ENCODE assay signal across 8 cellular contexts in the genomic region with DNA sequence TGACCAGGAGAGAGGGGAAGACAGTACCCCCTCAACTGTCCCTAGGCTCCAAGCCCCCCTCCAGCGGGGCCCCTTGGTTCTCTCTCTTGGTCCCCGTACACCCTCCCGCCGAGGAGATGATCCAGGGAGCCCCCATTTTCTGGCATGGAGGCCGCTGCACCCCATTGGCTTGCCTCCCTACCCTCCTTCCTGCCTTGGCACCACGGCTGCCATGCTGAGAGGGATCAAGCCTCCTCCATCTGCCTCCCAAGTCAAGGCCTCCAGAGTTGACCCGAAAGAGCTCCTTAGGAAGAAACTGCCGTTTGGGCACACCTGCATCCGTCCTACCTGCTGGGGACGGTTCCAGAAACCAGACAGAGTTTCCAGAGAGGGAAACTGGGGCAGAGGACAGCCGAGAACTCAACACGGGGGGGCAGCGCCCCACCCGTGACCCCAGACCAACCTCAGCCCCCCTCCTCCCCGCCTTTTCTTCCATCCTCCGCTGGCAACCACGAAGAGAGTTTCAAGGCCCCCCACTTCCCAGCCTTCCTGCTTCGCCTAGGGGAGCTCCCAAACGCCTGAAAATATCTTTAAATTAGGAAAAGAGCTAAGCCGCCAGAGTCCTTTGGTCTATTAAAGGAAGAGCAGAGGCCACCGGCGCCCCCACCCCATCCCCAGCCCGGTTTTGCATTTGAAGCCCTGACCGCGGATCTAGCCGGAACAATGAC.
DNase-seq lines count a peak whose midpoint lies in the region; ATAC-seq and TF ChIP-seq lines count a peak whose summit lies in the region.
"Not testable (repeated sequence)": the region's sequence is repeated elsewhere in the genome, so short reads cannot be mapped to it uniquely, and the experiment has no call there.

No MANE protein-coding gene starts in this region.

- H3K36me3 Mint-ChIP-seq in activated CD8-positive, alpha-beta memory T cell treated with anti-CD3 and anti-CD28 coated beads, Interleukin-2, amount 10 ng/mL, durations not matched to agents 7 days and 5 days; neural progenitor cell; type B pancreatic cell: not testable (repeated sequence)

- not testable (repeated sequence) for H3K9ac ChIP-seq in DND-41 (ENCODE audit: low read depth, low read length); colonic mucosa (ENCODE audit: low read depth in 2 of 2, low read length in 2 of 2); neural progenitor cell

- H3K4me3 ChIP-seq in DND-41 (ENCODE audit: low read depth in 1 of 2, low read length in 2 of 2); colonic mucosa; heart left ventricle; right lobe of liver: not testable (repeated sequence)
- peak overlapping the region; percentile 35 for H3K4me3 ChIP-seq in neural progenitor cell

- not testable (repeated sequence) for H3K9me3 Mint-ChIP-seq in activated CD8-positive, alpha-beta memory T cell treated with anti-CD3 and anti-CD28 coated beads, Interleukin-2, amount 10 ng/mL, durations not matched to agents 7 days and 5 days (ENCODE audit: low read depth); neural progenitor cell; type B pancreatic cell

- TF ChIP-seq POLR2A in heart left ventricle (IDR thresholded peaks at IDR 0.05); right lobe of liver (IDR thresholded peaks at IDR 0.05): not testable (repeated sequence)

- H3K4me1 Mint-ChIP-seq in activated CD8-positive, alpha-beta memory T cell treated with anti-CD3 and anti-CD28 coated beads, Interleukin-2, amount 10 ng/mL, durations not matched to agents 7 days and 5 days; type B pancreatic cell (ENCODE audit: unreplicated experiment): not testable (repeated sequence)
- H3K4me1 Mint-ChIP-seq in neural progenitor cell: peaks cover 18% of the 10 kb centered on the region

- not testable (repeated sequence) for H3K27ac ChIP-seq in DND-41 (ENCODE audit: low read length); colonic mucosa; heart left ventricle; right lobe of liver
- H3K27ac ChIP-seq in neural progenitor cell: peak overlapping the region; percentile 87

- not testable (repeated sequence) for H3K27me3 ChIP-seq in DND-41 (ENCODE audit: insufficient read depth, low read length, poor library complexity); colonic mucosa; heart left ventricle; right lobe of liver; neural progenitor cell

- H3K4me2 ChIP-seq in DND-41 (ENCODE audit: insufficient read depth, low read length): not testable (repeated sequence)
- H3K4me2 ChIP-seq in neural progenitor cell: peak overlapping the region; percentile 61

- not testable (repeated sequence) for DNase-seq in DND-41; activated CD8-positive, alpha-beta memory T cell treated with anti-CD3 and anti-CD28 coated beads, Interleukin-2, amount 10 ng/mL, durations not matched to agents 7 days and 5 days; right lobe of liver; type B pancreatic cell (ENCODE audit: extremely low spot score, unreplicated experiment)
- DNase-seq in NCI-H748 (lab: John Stamatoyannopoulos, UW; ENCODE audit: unreplicated experiment): peak; percentile 12
- peak; percentile 36 for DNase-seq in colonic mucosa
- DNase-seq in heart left ventricle: peak in 2 of 5 donors; percentile 21 to 23
- DNase-seq in neural progenitor cell (ENCODE audit: low spot score): peak; percentile 69

- WGBS in heart left ventricle, 4 donors: 9 to 13% (median 12%) methylated on average over 5 to 13 of the region's 26 CpGs
- 29% methylated on average over 2 of the region's 26 CpGs for WGBS in right lobe of liver (ENCODE audit: insufficient coverage, low coverage, low lambda C conversion rate, missing lambda C conversion rate)

- not testable (repeated sequence) for H2AFZ ChIP-seq in DND-41 (ENCODE audit: low read depth, low read length); neural progenitor cell (replicated peaks)

- H3K36me3 ChIP-seq in DND-41 (ENCODE audit: insufficient read depth, low read length); colonic mucosa; heart left ventricle; right lobe of liver; neural progenitor cell: not testable (repeated sequence)

- not testable (repeated sequence) for H3K4me1 ChIP-seq in DND-41 (ENCODE audit: insufficient read depth, low read length); colonic mucosa; heart left ventricle; right lobe of liver; neural progenitor cell

- peak; percentile 25; the same call in 1 of the 3 replicates for ATAC-seq in DND-41 (ENCODE audit: insufficient read depth, low read depth)
- peak; percentile 46 for ATAC-seq in activated CD8-positive, alpha-beta memory T cell treated with anti-CD3 and anti-CD28 coated beads, Interleukin-2, amount 10 ng/mL, durations not matched to agents 7 days and 5 days
- peak in 3 of 4 donors; percentile 9 to 30 (median 27) for ATAC-seq in heart left ventricle
- peak; percentile 13 to 44 (median 30) for ATAC-seq in right lobe of liver

- not testable (repeated sequence) for H4K20me1 ChIP-seq in DND-41 (ENCODE audit: insufficient read depth, low read length); neural progenitor cell (ENCODE audit: low read depth)

- CTCF ChIA-PET in activated CD8-positive, alpha-beta memory T cell treated with anti-CD3 and anti-CD28 coated beads, Interleukin-2, amount 10 ng/mL, durations not matched to agents 7 days and 5 days (lab: Charles Lee): not testable (repeated sequence)

- not testable (repeated sequence) for H3K4me3 Mint-ChIP-seq in activated CD8-positive, alpha-beta memory T cell treated with anti-CD3 and anti-CD28 coated beads, Interleukin-2, amount 10 ng/mL, durations not matched to agents 7 days and 5 days
- H3K4me3 Mint-ChIP-seq in neural progenitor cell (peak overlapping the region; percentile 84), type B pancreatic cell (peak overlapping the region; percentile 81)

- H3K79me2 ChIP-seq in DND-41 (ENCODE audit: insufficient read depth, low read length); neural progenitor cell (ENCODE audit: low read depth): not testable (repeated sequence)

- peaks cover 17% of the 10 kb centered on the region for H3F3A ChIP-seq in neural progenitor cell (ENCODE audit: low read depth)

- not testable (repeated sequence) for TF ChIP-seq CTCF in DND-41 (IDR thresholded peaks at IDR 0.05; ENCODE audit: borderline replicate concordance, extremely low read depth, low read length, poor library complexity, severe bottlenecking); colonic mucosa (IDR thresholded peaks at IDR 0.05); heart left ventricle (IDR thresholded peaks at IDR 0.05); right lobe of liver (IDR thresholded peaks at IDR 0.05); neural progenitor cell (IDR thresholded peaks at IDR 0.05); type B pancreatic cell (conservative IDR thresholded peaks at IDR 0.05)

- H3K27ac Mint-ChIP-seq in activated CD8-positive, alpha-beta memory T cell treated with anti-CD3 and anti-CD28 coated beads, Interleukin-2, amount 10 ng/mL, durations not matched to agents 7 days and 5 days: not testable (repeated sequence)
- H3K27ac Mint-ChIP-seq in neural progenitor cell: peak overlapping the region; percentile 100
- H3K27ac Mint-ChIP-seq in type B pancreatic cell: peak overlapping the region; percentile 69

- H3K9me3 ChIP-seq in DND-41 (ENCODE audit: insufficient read depth, low read length, severe bottlenecking); colonic mucosa; heart left ventricle; right lobe of liver; neural progenitor cell (ENCODE audit: low read depth): not testable (repeated sequence)

- not testable (repeated sequence) for H3K27me3 Mint-ChIP-seq in activated CD8-positive, alpha-beta memory T cell treated with anti-CD3 and anti-CD28 coated beads, Interleukin-2, amount 10 ng/mL, durations not matched to agents 7 days and 5 days; neural progenitor cell (ENCODE audit: insufficient read depth, low read depth); type B pancreatic cell

- intact Hi-C loops in colonic mucosa (cut with DNase I); heart left ventricle (cut with DNase I); right lobe of liver (cut with DNase I): not testable (repeated sequence)
